Comparison of ENCODE assay signal across 8 cellular contexts in genomic region chr2:162153608-162154224, GRCh38. TPM values are rescaled to one million over a fixed set of nuclear protein-coding genes. Genes with fewer than 3 reads are reported as not detected.
DNase-seq lines count a peak whose midpoint lies in the region; ATAC-seq and TF ChIP-seq lines count a peak whose summit lies in the region.

No MANE protein-coding gene starts in this region.

- no peak overlapping the region for H3K4me2 ChIP-seq in SU-DHL-6 (ENCODE audit: low read depth, low read length, poor library complexity, severe bottlenecking)

- 0 out of 2 replicates have a peak, but pooled peaks cover 3% of the 10 kb centered on the region for H4K20me1 ChIP-seq in SU-DHL-6 (ENCODE audit: low read depth, low read length)

- no peak for TF ChIP-seq POLR2A in NB4 (IDR thresholded peaks at IDR 0.05; ENCODE audit: extremely low read depth, insufficient read length)

- ATAC-seq in HG02623 (IDR thresholded peaks at IDR 0.05; ENCODE audit: unreplicated experiment): peak; percentile 95

- H3K27me3 ChIP-seq in SU-DHL-6 (ENCODE audit: low read length) (no peaks in the 10 kb centered on the region), kidney epithelial cell (ENCODE audit: control insufficient read depth, insufficient read depth, low read length) (no peaks in the 10 kb centered on the region)

- TF ChIP-seq CTCF in NB4 (IDR thresholded peaks at IDR 0.05; ENCODE audit: low read depth, low read length): peak; percentile 95
- peak; percentile 73 for TF ChIP-seq CTCF in SU-DHL-6 (IDR thresholded peaks at IDR 0.05; ENCODE audit: insufficient read depth, low read length, poor library complexity, severe bottlenecking)
- peak; percentile 90 for TF ChIP-seq CTCF in kidney epithelial cell (IDR thresholded peaks at IDR 0.05; ENCODE audit: insufficient read depth, low read length, poor library complexity, severe bottlenecking)

- H3K9ac ChIP-seq in SU-DHL-6 (ENCODE audit: low read length): no peak overlapping the region

- H3F3A ChIP-seq in SU-DHL-6 (ENCODE audit: insufficient read depth): no peaks in the 10 kb centered on the region

- DNase-seq in NCI-H524 (lab: John Stamatoyannopoulos, UW) (peak; percentile 44 to 68), NCI-H524 treated with DMSO at 0.1 percent for 48 hours (lab: John Stamatoyannopoulos, UW) (no peak), NB4 (ENCODE audit: low read depth) (peak; percentile 73), kidney epithelial cell (ENCODE audit: low read depth) (peak; percentile 23)
- DNase-seq in activated naive CD8-positive, alpha-beta T cell treated with anti-CD3 and anti-CD28 coated beads, Interleukin-2, amount 50 U/mL, for 16 hours (ENCODE audit: low read depth, low spot score): peak; percentile 21
- peak; percentile 4 to 30 (median 29) for DNase-seq in stimulated activated CD4-positive, alpha-beta T cell treated with anti-CD3 and anti-CD28 coated beads, TNF-alpha, amount 100 ng/mL, for 4 hours (ENCODE audit: low read depth in 3 of 3)

- no peak overlapping the region for H3K27ac ChIP-seq in SU-DHL-6 (ENCODE audit: low read depth, low read length)

- H3K36me3 ChIP-seq in SU-DHL-6 (ENCODE audit: low read length): no peaks in the 10 kb centered on the region
- no peaks in the 10 kb centered on the region for H3K36me3 ChIP-seq in kidney epithelial cell (ENCODE audit: control insufficient read depth, insufficient read depth, low read length)

- no peak overlapping the region for H3K4me3 ChIP-seq in NB4 (ENCODE audit: low read depth, low read length)
- H3K4me3 ChIP-seq in SU-DHL-6 (ENCODE audit: insufficient read depth, low read length, poor library complexity, severe bottlenecking): no peak overlapping the region
- H3K4me3 ChIP-seq in kidney epithelial cell (ENCODE audit: low read depth, low read length): no peak overlapping the region

- H3K9me3 ChIP-seq in SU-DHL-6 (ENCODE audit: insufficient read depth, low read length): no peaks in the 10 kb centered on the region

- no peak overlapping the region for H2AFZ ChIP-seq in SU-DHL-6 (ENCODE audit: low read depth, low read length, severe bottlenecking)

- H3K9me2 ChIP-seq in SU-DHL-6 (replicated peaks; ENCODE audit: insufficient read depth, low read length): no peaks in the 10 kb centered on the region

- no peaks in the 10 kb centered on the region for H3K79me2 ChIP-seq in SU-DHL-6 (ENCODE audit: insufficient read depth, low read length)

RNA-seq across cellular contexts. Expression of gene GCG, which starts 1.7 kb away (rescaled TPM):
- not detected in 2 replicates for total RNA-seq in kidney epithelial cell
